Comparison of ENCODE assay signal across 1 cellular context in the genomic region with DNA sequence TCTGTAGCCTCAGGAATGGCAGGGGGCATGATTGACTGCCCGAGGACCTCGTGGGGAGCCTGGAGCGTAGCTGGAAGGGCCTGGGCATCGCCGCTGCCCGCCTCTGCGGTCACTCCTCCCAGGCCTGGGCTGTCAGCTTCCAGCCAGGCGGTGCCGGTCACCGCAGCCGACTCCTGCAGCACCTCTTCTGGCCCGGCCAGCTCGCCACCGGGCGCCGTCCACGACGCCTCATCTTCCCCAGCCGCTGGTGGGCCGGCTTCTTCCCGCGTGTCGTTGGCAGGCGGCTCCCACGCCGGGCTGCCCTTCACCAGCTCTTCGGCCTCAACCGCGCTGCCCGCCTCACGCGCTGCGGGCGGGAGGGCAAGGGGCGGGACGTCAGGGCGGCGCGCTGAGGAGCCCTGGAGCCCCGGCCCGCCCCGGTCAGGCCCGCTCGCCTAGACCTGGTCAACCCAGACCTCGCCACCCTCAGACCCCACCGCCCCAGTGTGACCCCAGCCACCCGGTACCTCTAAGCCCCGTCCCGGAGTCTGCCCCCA.
TF ChIP-seq lines count a peak whose summit lies in the region.

No MANE protein-coding gene starts in this region.

TF ChIP-seq in HepG2, 621 proteins besides CTCF, POLR2A, EP300 and RAD21 (continued from another document and continues in another):
- TF ChIP-seq, protein P1, sequence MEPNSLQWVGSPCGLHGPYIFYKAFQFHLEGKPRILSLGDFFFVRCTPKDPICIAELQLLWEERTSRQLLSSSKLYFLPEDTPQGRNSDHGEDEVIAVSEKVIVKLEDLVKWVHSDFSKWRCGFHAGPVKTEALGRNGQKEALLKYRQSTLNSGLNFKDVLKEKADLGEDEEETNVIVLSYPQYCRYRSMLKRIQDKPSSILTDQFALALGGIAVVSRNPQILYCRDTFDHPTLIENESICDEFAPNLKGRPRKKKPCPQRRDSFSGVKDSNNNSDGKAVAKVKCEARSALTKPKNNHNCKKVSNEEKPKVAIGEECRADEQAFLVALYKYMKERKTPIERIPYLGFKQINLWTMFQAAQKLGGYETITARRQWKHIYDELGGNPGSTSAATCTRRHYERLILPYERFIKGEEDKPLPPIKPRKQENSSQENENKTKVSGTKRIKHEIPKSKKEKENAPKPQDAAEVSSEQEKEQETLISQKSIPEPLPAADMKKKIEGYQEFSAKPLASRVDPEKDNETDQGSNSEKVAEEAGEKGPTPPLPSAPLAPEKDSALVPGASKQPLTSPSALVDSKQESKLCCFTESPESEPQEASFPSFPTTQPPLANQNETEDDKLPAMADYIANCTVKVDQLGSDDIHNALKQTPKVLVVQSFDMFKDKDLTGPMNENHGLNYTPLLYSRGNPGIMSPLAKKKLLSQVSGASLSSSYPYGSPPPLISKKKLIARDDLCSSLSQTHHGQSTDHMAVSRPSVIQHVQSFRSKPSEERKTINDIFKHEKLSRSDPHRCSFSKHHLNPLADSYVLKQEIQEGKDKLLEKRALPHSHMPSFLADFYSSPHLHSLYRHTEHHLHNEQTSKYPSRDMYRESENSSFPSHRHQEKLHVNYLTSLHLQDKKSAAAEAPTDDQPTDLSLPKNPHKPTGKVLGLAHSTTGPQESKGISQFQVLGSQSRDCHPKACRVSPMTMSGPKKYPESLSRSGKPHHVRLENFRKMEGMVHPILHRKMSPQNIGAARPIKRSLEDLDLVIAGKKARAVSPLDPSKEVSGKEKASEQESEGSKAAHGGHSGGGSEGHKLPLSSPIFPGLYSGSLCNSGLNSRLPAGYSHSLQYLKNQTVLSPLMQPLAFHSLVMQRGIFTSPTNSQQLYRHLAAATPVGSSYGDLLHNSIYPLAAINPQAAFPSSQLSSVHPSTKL (CRISPR knock-in tag; IDR thresholded peaks at IDR 0.05): no peak
- TF ChIP-seq, protein P2, sequence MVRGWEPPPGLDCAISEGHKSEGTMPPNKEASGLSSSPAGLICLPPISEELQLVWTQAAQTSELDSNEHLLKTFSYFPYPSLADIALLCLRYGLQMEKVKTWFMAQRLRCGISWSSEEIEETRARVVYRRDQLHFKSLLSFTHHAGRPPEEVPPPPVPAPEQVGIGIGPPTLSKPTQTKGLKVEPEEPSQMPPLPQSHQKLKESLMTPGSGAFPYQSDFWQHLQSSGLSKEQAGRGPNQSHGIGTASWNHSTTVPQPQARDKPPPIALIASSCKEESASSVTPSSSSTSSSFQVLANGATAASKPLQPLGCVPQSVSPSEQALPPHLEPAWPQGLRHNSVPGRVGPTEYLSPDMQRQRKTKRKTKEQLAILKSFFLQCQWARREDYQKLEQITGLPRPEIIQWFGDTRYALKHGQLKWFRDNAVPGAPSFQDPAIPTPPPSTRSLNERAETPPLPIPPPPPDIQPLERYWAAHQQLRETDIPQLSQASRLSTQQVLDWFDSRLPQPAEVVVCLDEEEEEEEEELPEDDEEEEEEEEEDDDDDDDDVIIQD (CRISPR knock-in tag; IDR thresholded peaks at IDR 0.05; ENCODE audit: low read depth): no peak
- TF ChIP-seq CCAR2 (optimal IDR thresholded peaks at IDR 0.05; ENCODE audit: low read depth, low read length): no peak
- TF ChIP-seq CENPX (CRISPR knock-in tag; IDR thresholded peaks at IDR 0.05): no peak
- no peak for TF ChIP-seq ZNF510 (CRISPR knock-in tag; IDR thresholded peaks at IDR 0.05; ENCODE audit: low read depth)
- TF ChIP-seq GABPB1 (CRISPR knock-in tag; IDR thresholded peaks at IDR 0.05): peak; percentile 32; the same call in 1 of the 2 replicates
- 0 out of 2 replicates have a peak, but pooled peaks have one; percentile 23 for TF ChIP-seq ZFY (CRISPR knock-in tag; IDR thresholded peaks at IDR 0.05)
- TF ChIP-seq HNRNPH1 (optimal IDR thresholded peaks at IDR 0.05; ENCODE audit: low read depth, low read length): no peak
- no peak for TF ChIP-seq ISX (CRISPR knock-in tag; conservative IDR thresholded peaks at IDR 0.05)
- TF ChIP-seq ZNF326 (CRISPR knock-in tag; IDR thresholded peaks at IDR 0.05; ENCODE audit: borderline replicate concordance): no peak
- TF ChIP-seq, protein P3, sequence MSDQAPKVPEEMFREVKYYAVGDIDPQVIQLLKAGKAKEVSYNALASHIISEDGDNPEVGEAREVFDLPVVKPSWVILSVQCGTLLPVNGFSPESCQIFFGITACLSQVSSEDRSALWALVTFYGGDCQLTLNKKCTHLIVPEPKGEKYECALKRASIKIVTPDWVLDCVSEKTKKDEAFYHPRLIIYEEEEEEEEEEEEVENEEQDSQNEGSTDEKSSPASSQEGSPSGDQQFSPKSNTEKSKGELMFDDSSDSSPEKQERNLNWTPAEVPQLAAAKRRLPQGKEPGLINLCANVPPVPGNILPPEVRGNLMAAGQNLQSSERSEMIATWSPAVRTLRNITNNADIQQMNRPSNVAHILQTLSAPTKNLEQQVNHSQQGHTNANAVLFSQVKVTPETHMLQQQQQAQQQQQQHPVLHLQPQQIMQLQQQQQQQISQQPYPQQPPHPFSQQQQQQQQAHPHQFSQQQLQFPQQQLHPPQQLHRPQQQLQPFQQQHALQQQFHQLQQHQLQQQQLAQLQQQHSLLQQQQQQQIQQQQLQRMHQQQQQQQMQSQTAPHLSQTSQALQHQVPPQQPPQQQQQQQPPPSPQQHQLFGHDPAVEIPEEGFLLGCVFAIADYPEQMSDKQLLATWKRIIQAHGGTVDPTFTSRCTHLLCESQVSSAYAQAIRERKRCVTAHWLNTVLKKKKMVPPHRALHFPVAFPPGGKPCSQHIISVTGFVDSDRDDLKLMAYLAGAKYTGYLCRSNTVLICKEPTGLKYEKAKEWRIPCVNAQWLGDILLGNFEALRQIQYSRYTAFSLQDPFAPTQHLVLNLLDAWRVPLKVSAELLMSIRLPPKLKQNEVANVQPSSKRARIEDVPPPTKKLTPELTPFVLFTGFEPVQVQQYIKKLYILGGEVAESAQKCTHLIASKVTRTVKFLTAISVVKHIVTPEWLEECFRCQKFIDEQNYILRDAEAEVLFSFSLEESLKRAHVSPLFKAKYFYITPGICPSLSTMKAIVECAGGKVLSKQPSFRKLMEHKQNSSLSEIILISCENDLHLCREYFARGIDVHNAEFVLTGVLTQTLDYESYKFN (CRISPR knock-in tag; conservative IDR thresholded peaks at IDR 0.05): no peak
- no peak for TF ChIP-seq ZNF775 (CRISPR knock-in tag; IDR thresholded peaks at IDR 0.05; ENCODE audit: borderline replicate concordance)
- TF ChIP-seq, protein P4, sequence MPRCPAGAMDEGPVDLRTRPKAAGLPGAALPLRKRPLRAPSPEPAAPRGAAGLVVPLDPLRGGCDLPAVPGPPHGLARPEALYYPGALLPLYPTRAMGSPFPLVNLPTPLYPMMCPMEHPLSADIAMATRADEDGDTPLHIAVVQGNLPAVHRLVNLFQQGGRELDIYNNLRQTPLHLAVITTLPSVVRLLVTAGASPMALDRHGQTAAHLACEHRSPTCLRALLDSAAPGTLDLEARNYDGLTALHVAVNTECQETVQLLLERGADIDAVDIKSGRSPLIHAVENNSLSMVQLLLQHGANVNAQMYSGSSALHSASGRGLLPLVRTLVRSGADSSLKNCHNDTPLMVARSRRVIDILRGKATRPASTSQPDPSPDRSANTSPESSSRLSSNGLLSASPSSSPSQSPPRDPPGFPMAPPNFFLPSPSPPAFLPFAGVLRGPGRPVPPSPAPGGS (CRISPR knock-in tag; IDR thresholded peaks at IDR 0.05): 0 out of 2 replicates have a peak, but pooled peaks have one; percentile 49
- no peak for TF ChIP-seq KDM1A (CRISPR knock-in tag; IDR thresholded peaks at IDR 0.05)
- no peak for TF ChIP-seq ZNF670 (CRISPR knock-in tag; IDR thresholded peaks at IDR 0.05; ENCODE audit: borderline replicate concordance)
- TF ChIP-seq HNF4G (IDR thresholded peaks at IDR 0.05; ENCODE audit: borderline replicate concordance, low read depth, low read length): no peak
- TF ChIP-seq HNF4G (CRISPR knock-in tag; IDR thresholded peaks at IDR 0.05; ENCODE audit: borderline replicate concordance, low read depth): no peak
- TF ChIP-seq ELF3 (CRISPR knock-in tag; IDR thresholded peaks at IDR 0.05): no peak
- TF ChIP-seq, protein P5, sequence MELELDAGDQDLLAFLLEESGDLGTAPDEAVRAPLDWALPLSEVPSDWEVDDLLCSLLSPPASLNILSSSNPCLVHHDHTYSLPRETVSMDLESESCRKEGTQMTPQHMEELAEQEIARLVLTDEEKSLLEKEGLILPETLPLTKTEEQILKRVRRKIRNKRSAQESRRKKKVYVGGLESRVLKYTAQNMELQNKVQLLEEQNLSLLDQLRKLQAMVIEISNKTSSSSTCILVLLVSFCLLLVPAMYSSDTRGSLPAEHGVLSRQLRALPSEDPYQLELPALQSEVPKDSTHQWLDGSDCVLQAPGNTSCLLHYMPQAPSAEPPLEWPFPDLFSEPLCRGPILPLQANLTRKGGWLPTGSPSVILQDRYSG (CRISPR knock-in tag; IDR thresholded peaks at IDR 0.05): no peak
- TF ChIP-seq, protein P6, sequence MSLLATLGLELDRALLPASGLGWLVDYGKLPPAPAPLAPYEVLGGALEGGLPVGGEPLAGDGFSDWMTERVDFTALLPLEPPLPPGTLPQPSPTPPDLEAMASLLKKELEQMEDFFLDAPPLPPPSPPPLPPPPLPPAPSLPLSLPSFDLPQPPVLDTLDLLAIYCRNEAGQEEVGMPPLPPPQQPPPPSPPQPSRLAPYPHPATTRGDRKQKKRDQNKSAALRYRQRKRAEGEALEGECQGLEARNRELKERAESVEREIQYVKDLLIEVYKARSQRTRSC (CRISPR knock-in tag; IDR thresholded peaks at IDR 0.05; ENCODE audit: low read depth): no peak
- TF ChIP-seq ZNF274 (CRISPR knock-in tag; IDR thresholded peaks at IDR 0.05): 0 out of 2 replicates have a peak, but pooled peaks have one; percentile 74
- TF ChIP-seq SRY (CRISPR knock-in tag; IDR thresholded peaks at IDR 0.05): no peak
- TF ChIP-seq MTA1 (CRISPR knock-in tag; IDR thresholded peaks at IDR 0.05; ENCODE audit: borderline replicate concordance): no peak
- no peak for TF ChIP-seq ZNF101 (CRISPR knock-in tag; IDR thresholded peaks at IDR 0.05; ENCODE audit: borderline replicate concordance, low read depth)
- TF ChIP-seq ZNF598 (CRISPR knock-in tag; IDR thresholded peaks at IDR 0.05; ENCODE audit: borderline replicate concordance): 0 out of 2 replicates have a peak, but pooled peaks have one; percentile 70
- TF ChIP-seq ATRX (CRISPR knock-in tag; IDR thresholded peaks at IDR 0.05; ENCODE audit: borderline replicate concordance): no peak
- TF ChIP-seq, protein P7, sequence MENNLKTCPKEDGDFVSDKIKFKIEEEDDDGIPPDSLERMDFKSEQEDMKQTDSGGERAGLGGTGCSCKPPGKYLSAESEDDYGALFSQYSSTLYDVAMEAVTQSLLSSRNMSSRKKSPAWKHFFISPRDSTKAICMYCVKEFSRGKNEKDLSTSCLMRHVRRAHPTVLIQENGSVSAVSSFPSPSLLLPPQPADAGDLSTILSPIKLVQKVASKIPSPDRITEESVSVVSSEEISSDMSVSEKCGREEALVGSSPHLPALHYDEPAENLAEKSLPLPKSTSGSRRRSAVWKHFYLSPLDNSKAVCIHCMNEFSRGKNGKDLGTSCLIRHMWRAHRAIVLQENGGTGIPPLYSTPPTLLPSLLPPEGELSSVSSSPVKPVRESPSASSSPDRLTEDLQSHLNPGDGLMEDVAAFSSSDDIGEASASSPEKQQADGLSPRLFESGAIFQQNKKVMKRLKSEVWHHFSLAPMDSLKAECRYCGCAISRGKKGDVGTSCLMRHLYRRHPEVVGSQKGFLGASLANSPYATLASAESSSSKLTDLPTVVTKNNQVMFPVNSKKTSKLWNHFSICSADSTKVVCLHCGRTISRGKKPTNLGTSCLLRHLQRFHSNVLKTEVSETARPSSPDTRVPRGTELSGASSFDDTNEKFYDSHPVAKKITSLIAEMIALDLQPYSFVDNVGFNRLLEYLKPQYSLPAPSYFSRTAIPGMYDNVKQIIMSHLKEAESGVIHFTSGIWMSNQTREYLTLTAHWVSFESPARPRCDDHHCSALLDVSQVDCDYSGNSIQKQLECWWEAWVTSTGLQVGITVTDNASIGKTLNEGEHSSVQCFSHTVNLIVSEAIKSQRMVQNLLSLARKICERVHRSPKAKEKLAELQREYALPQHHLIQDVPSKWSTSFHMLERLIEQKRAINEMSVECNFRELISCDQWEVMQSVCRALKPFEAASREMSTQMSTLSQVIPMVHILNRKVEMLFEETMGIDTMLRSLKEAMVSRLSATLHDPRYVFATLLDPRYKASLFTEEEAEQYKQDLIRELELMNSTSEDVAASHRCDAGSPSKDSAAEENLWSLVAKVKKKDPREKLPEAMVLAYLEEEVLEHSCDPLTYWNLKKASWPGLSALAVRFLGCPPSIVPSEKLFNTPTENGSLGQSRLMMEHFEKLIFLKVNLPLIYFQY (CRISPR knock-in tag; IDR thresholded peaks at IDR 0.05; ENCODE audit: borderline replicate concordance): no peak
- TF ChIP-seq, protein P8, sequence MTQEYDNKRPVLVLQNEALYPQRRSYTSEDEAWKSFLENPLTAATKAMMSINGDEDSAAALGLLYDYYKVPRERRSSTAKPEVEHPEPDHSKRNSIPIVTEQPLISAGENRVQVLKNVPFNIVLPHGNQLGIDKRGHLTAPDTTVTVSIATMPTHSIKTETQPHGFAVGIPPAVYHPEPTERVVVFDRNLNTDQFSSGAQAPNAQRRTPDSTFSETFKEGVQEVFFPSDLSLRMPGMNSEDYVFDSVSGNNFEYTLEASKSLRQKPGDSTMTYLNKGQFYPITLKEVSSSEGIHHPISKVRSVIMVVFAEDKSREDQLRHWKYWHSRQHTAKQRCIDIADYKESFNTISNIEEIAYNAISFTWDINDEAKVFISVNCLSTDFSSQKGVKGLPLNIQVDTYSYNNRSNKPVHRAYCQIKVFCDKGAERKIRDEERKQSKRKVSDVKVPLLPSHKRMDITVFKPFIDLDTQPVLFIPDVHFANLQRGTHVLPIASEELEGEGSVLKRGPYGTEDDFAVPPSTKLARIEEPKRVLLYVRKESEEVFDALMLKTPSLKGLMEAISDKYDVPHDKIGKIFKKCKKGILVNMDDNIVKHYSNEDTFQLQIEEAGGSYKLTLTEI (CRISPR knock-in tag; conservative IDR thresholded peaks at IDR 0.05): no peak
- TF ChIP-seq HNRNPL (IDR thresholded peaks at IDR 0.05; ENCODE audit: low read depth, low read length): 0 out of 2 replicates have a peak, but pooled peaks have one; percentile 62
- TF ChIP-seq, protein P9, sequence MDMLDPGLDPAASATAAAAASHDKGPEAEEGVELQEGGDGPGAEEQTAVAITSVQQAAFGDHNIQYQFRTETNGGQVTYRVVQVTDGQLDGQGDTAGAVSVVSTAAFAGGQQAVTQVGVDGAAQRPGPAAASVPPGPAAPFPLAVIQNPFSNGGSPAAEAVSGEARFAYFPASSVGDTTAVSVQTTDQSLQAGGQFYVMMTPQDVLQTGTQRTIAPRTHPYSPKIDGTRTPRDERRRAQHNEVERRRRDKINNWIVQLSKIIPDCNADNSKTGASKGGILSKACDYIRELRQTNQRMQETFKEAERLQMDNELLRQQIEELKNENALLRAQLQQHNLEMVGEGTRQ (IDR thresholded peaks at IDR 0.05; ENCODE audit: low read depth, low read length): no peak
- TF ChIP-seq, protein P9 (CRISPR knock-in tag; IDR thresholded peaks at IDR 0.05; ENCODE audit: borderline replicate concordance): no peak
- 0 out of 2 replicates have a peak, but pooled peaks have one; percentile 13 for TF ChIP-seq SP4 (CRISPR knock-in tag; IDR thresholded peaks at IDR 0.05)
- no peak for TF ChIP-seq ZFP90 (CRISPR knock-in tag; IDR thresholded peaks at IDR 0.05; ENCODE audit: borderline replicate concordance)
- TF ChIP-seq SATB2 (CRISPR knock-in tag; IDR thresholded peaks at IDR 0.05): no peak
- TF ChIP-seq ESRRA (CRISPR knock-in tag; IDR thresholded peaks at IDR 0.05; ENCODE audit: low read depth): no peak
- TF ChIP-seq ARID2 (CRISPR knock-in tag; IDR thresholded peaks at IDR 0.05; ENCODE audit: borderline replicate concordance): no peak
- TF ChIP-seq FOXP1 (IDR thresholded peaks at IDR 0.05): no peak
- no peak for TF ChIP-seq FOXP1 (CRISPR knock-in tag; IDR thresholded peaks at IDR 0.05)
